Comparison of ENCODE assay signal across 16 cellular contexts in genomic region chr7:44218418-44219201, GRCh38. TPM values are rescaled to one million over a fixed set of nuclear protein-coding genes. Genes with fewer than 3 reads are reported as not detected.
DNase-seq lines count a peak whose midpoint lies in the region; ATAC-seq and TF ChIP-seq lines count a peak whose summit lies in the region.
"Had no signal": no experiment of that assay in that cellular context is flagged by ENCODE, and none has a peak within 500 bp of the region (broad histone marks: within the 10 kb centered on the region; RNA-seq: fewer than 3 reads in every experiment).

No MANE protein-coding gene starts in this region.

- CTCF ChIA-PET in AG04449 (lab: Yijun Ruan, JAX), result interaction anchor here (0.7 to 2.8 kb wide), 4 partner anchors 14 to 345 kb away, joined by 3 to 10 read pairs (median 3); no protein-coding TSS in a partner anchor

- peaks cover 2% of the 10 kb centered on the region for H3K27me3 Mint-ChIP-seq in endodermal cell (ENCODE audit: insufficient read depth)
- H3K27me3 Mint-ChIP-seq: activated naive CD8-positive, alpha-beta T cell treated with anti-CD3 and anti-CD28 coated beads, Interleukin-2, amount 10 ng/mL, durations not matched to agents 7 days and 5 days had no signal

- no peak overlapping the region for H2BK5ac ChIP-seq in mesendoderm (ENCODE audit: low read length)

- no peaks in the 10 kb centered on the region for H3K9me3 ChIP-seq in endodermal cell (ENCODE audit: control insufficient read depth, low read length)
- H3K9me3 ChIP-seq: neutrophil had no signal

- peak overlapping the region; percentile 76 for H3K56ac ChIP-seq in mesendoderm (ENCODE audit: low read length)

- H3K27me3 ChIP-seq in endodermal cell (ENCODE audit: control insufficient read depth, insufficient read depth, low read length, poor library complexity, severe bottlenecking), result no peaks in the 10 kb centered on the region
- H3K27me3 ChIP-seq in mesendoderm (ENCODE audit: insufficient read depth, low read length, poor library complexity), result no peaks in the 10 kb centered on the region
- H3K27me3 ChIP-seq: neutrophil had no signal

- H3K36me3 Mint-ChIP-seq in endodermal cell (ENCODE audit: low read depth), result no peaks in the 10 kb centered on the region
- H3K36me3 Mint-ChIP-seq: activated naive CD8-positive, alpha-beta T cell treated with anti-CD3 and anti-CD28 coated beads, Interleukin-2, amount 10 ng/mL, durations not matched to agents 7 days and 5 days; stimulated activated effector memory CD8-positive, alpha-beta T cell treated with anti-CD3 and anti-CD28 coated beads, Interleukin-12 subunit alpha, Interleukin-12 subunit beta, amount 100 ng/mL, for 72 hours had no signal

- no peak overlapping the region for H3K4me3 Mint-ChIP-seq in endodermal cell
- H3K4me3 Mint-ChIP-seq: activated naive CD8-positive, alpha-beta T cell treated with anti-CD3 and anti-CD28 coated beads, Interleukin-2, amount 10 ng/mL, durations not matched to agents 7 days and 5 days; stimulated activated effector memory CD8-positive, alpha-beta T cell treated with anti-CD3 and anti-CD28 coated beads, Interleukin-12 subunit alpha, Interleukin-12 subunit beta, amount 100 ng/mL, for 72 hours had no signal

- no peak overlapping the region for H2BK15ac ChIP-seq in mesendoderm (replicated peaks; ENCODE audit: low read depth)

- H3K4me3 ChIP-seq in AG04449 (ENCODE audit: low read depth, low read length) (no peak overlapping the region), endodermal cell (ENCODE audit: low read length) (no peak overlapping the region), mesendoderm (ENCODE audit: low read length) (no peak overlapping the region)

- no peak overlapping the region for H3K18ac ChIP-seq in mesendoderm (ENCODE audit: low read length)

- POLR2A ChIA-PET in AG04449 (lab: Yijun Ruan, JAX), result no interaction called here

- no peak overlapping the region for H3K4me2 ChIP-seq in mesendoderm (ENCODE audit: low read length)

- H3K9me3 Mint-ChIP-seq in endodermal cell, result no peaks in the 10 kb centered on the region
- H3K9me3 Mint-ChIP-seq: activated naive CD8-positive, alpha-beta T cell treated with anti-CD3 and anti-CD28 coated beads, Interleukin-2, amount 10 ng/mL, durations not matched to agents 7 days and 5 days; stimulated activated effector memory CD8-positive, alpha-beta T cell treated with anti-CD3 and anti-CD28 coated beads, Interleukin-12 subunit alpha, Interleukin-12 subunit beta, amount 100 ng/mL, for 72 hours had no signal

- no peak overlapping the region for H3K23ac ChIP-seq in mesendoderm (ENCODE audit: low read length)

- WGBS in endodermal cell (ENCODE audit: insufficient coverage in 1 of 2, insufficient read length in 1 of 2), 2 experiments, result 73 to 79% methylated on average over 16 to 26 of the region's 26 CpGs
- no CpG with 5 or more reads among the region's 26 CpGs for WGBS in mesendoderm (ENCODE audit: extremely low coverage, insufficient coverage, low lambda C conversion rate)

- H3K27ac ChIP-seq in endodermal cell (ENCODE audit: low read depth, low read length), result peak overlapping the region; percentile 87
- no peak overlapping the region for H3K27ac ChIP-seq in mesendoderm (ENCODE audit: low read depth, low read length)
- H3K27ac ChIP-seq: neutrophil had no signal

- no peak overlapping the region for H4K8ac ChIP-seq in mesendoderm (ENCODE audit: low read depth, low read length)

- no peaks in the 10 kb centered on the region for H3K79me2 ChIP-seq in mesendoderm (ENCODE audit: control insufficient read depth, insufficient read depth, low read length)

- H3K79me1 ChIP-seq in mesendoderm (ENCODE audit: low read length), result no peaks in the 10 kb centered on the region

- no peak overlapping the region for H4K5ac ChIP-seq in mesendoderm (ENCODE audit: low read length)

- no peak overlapping the region for H3K9ac ChIP-seq in endodermal cell (ENCODE audit: extremely low read depth, low read length, poor library complexity, severe bottlenecking)
- no peak overlapping the region for H3K9ac ChIP-seq in mesendoderm (ENCODE audit: low read length)

- H3K4me1 ChIP-seq in endodermal cell (ENCODE audit: control insufficient read depth, insufficient read depth, low read length) (no peaks in the 10 kb centered on the region), mesendoderm (ENCODE audit: control insufficient read depth, low read depth, low read length) (peaks cover 4% of the 10 kb centered on the region)

- H3K4me1 Mint-ChIP-seq in endodermal cell, result peaks cover 12% of the 10 kb centered on the region
- H3K4me1 Mint-ChIP-seq: activated naive CD8-positive, alpha-beta T cell treated with anti-CD3 and anti-CD28 coated beads, Interleukin-2, amount 10 ng/mL, durations not matched to agents 7 days and 5 days had no signal

- TF ChIP-seq CTCF in AG04449 (IDR thresholded peaks at IDR 0.05; ENCODE audit: insufficient read depth, low read length, missing control alignments), result peak; percentile 10
- TF ChIP-seq CTCF in endodermal cell (conservative IDR thresholded peaks at IDR 0.05), result peak; percentile 59

- ATAC-seq in GM21381 (IDR thresholded peaks at IDR 0.05; ENCODE audit: unreplicated experiment), result no peak
- ATAC-seq in GM18520 (IDR thresholded peaks at IDR 0.05; ENCODE audit: unreplicated experiment), result no peak
- ATAC-seq: stimulated activated effector memory CD8-positive, alpha-beta T cell treated with anti-CD3 and anti-CD28 coated beads, Interleukin-12 subunit alpha, Interleukin-12 subunit beta, amount 100 ng/mL, for 72 hours had no signal

- H2AK5ac ChIP-seq in mesendoderm (ENCODE audit: low read length), result peak overlapping the region; percentile 38

- no peak overlapping the region for H2BK120ac ChIP-seq in mesendoderm (ENCODE audit: low read depth, low read length)

- peak overlapping the region; percentile 82 for H3K27ac Mint-ChIP-seq in endodermal cell
- H3K27ac Mint-ChIP-seq: activated naive CD8-positive, alpha-beta T cell treated with anti-CD3 and anti-CD28 coated beads, Interleukin-2, amount 10 ng/mL, durations not matched to agents 7 days and 5 days; stimulated activated effector memory CD8-positive, alpha-beta T cell treated with anti-CD3 and anti-CD28 coated beads, Interleukin-12 subunit alpha, Interleukin-12 subunit beta, amount 100 ng/mL, for 72 hours had no signal

- H3K4ac ChIP-seq in mesendoderm (ENCODE audit: low read depth, low read length), result no peak overlapping the region

- peaks cover 8% of the 10 kb centered on the region for H3K36me3 ChIP-seq in endodermal cell (ENCODE audit: control insufficient read depth, insufficient read depth, low read length)
- H3K36me3 ChIP-seq in mesendoderm (ENCODE audit: control insufficient read depth, insufficient read depth, low read length), result no peaks in the 10 kb centered on the region

- DNase-seq in AG04449 (ENCODE audit: low read depth, low spot score) (no peak), NCI-H510A treated with DMSO at 0.1 percent for 48 hours (lab: John Stamatoyannopoulos, UW) (peak; percentile 12), endodermal cell (peak; percentile 92), mesendoderm (peak; percentile 88), cerebellum (ENCODE audit: low spot score) (no peak), HuH-7 (ENCODE audit: low spot score) (no peak)
- DNase-seq: activated naive CD8-positive, alpha-beta T cell treated with anti-CD3 and anti-CD28 coated beads, Interleukin-2, amount 10 ng/mL, durations not matched to agents 7 days and 5 days; DMS153; GOT3; kidney glomerular epithelial cell; NCI-H187 treated with DMSO at 0.1 percent for 48 hours; RPMI8226 had no signal

RNA-seq across cellular contexts. Expression of gene YKT6, which starts 17.8 kb away (rescaled TPM):
- total RNA-seq in endodermal cell, result 100 to 1,000 TPM in 1 of 2 donors, 10 to 100 TPM in 1; 96.2 to 101 TPM
- 93.6 TPM for polyA plus RNA-seq in endodermal cell (2013, experiment 1 of 2)
- polyA plus RNA-seq in endodermal cell (2013, experiment 2 of 2), result 85.7 TPM
- polyA plus RNA-seq in mesendoderm (2013, experiment 1 of 2), result 85.8 TPM
- 88.1 TPM for polyA plus RNA-seq in mesendoderm (2013, experiment 2 of 2)
- total RNA-seq in cerebellum, result 43.4 TPM

RNA-seq across cellular contexts. Expression of gene GCK, which starts 29.4 kb away (rescaled TPM):
- total RNA-seq in endodermal cell (under 1 TPM; 0.29 to 0.48 TPM), cerebellum (7.7 TPM)
- 5.4 TPM for polyA plus RNA-seq in endodermal cell (2013, experiment 1 of 2)
- 5.5 TPM for polyA plus RNA-seq in endodermal cell (2013, experiment 2 of 2)
- 3.5 TPM for polyA plus RNA-seq in mesendoderm (2013, experiment 1 of 2)
- 3.7 TPM for polyA plus RNA-seq in mesendoderm (2013, experiment 2 of 2)

Comparison
In these comparisons a context has a peak if more than half of its experiments do, and no peak if none do; other contexts are left out.
1. DNase-seq: peak in NCI-H510A treated with DMSO at 0.1 percent for 48 hours (single experiment), endodermal cell (single experiment) and mesendoderm (single experiment); none in AG04449 (single experiment), cerebellum (single experiment) and HuH-7 (single experiment).